Comparison of ENCODE assay signal across 1 cellular context in the genomic region with DNA sequence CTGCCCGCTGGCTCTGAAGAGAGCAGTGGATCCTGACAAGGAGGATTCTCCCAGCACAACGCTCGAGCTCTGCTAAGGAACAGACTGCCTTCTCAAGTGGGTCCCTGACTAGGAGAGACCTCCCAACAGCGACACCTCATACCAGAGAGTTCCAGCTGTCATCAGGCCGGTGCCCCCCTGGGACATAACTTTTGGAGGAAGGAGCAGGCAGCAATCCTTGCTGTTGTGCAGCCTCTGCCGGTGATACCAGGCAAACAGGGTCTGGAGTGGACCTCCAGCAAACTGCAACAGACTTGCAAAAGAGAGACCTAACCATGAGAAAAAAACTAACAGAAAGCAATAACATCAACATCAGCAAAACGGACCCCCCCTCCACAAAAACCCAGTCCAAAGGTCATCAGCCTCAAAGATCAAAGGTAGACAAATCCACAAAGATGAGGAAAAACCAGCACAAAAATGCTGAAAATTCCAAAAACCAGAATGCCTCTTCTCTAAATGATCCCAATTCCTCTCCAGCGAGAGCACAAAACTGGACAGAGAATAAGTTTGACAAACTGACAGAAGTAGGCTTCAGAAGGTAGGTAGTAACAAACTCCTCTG. TPM values are rescaled to one million over a fixed set of nuclear protein-coding genes. Genes with fewer than 3 reads are reported as not detected.
"Had no signal": no experiment of that assay in that cellular context is flagged by ENCODE, and none has a peak within 500 bp of the region (broad histone marks: within the 10 kb centered on the region; RNA-seq: fewer than 3 reads in every experiment).

No MANE protein-coding gene starts in this region.

RNA-seq across cellular contexts. Expression of a gene that starts 49.9 kb away (rescaled TPM):
- polyA plus RNA-seq: cardiac muscle cell had no signal
